Comparison of ENCODE assay signal across 13 cellular contexts in genomic region chr9:133237271-133237731, GRCh38. TPM values are rescaled to one million over a fixed set of nuclear protein-coding genes. Genes with fewer than 3 reads are reported as not detected.
A peak's percentile ranks its signal among the peaks of the same experiment; 100 is the strongest.
DNase-seq lines count a peak whose midpoint lies in the region; ATAC-seq and TF ChIP-seq lines count a peak whose summit lies in the region.
"Had no signal": no experiment of that assay in that cellular context is flagged by ENCODE, and none has a peak within 500 bp of the region (broad histone marks: within the 10 kb centered on the region; RNA-seq: fewer than 3 reads in every experiment).

No MANE protein-coding gene starts in this region.

- DNase-seq in NCI-H2107 treated with DMSO at 0.1 percent for 48 hours (lab: John Stamatoyannopoulos, UW; ENCODE audit: unreplicated experiment): peak; percentile 0
- no peak for DNase-seq in NCI-H2107 (lab: John Stamatoyannopoulos, UW)
- peak; percentile 74 for DNase-seq in fibroblast of mammary gland (ENCODE audit: low read depth)
- peak; percentile 41 for DNase-seq in myocyte (ENCODE audit: low read depth)
- peak; percentile 43 for DNase-seq in ureter (ENCODE audit: low spot score)
- no peak for DNase-seq in KG1 (lab: John Stamatoyannopoulos, UW)
- DNase-seq in HT-29 (ENCODE audit: low spot score): no peak
- DNase-seq: effector CD4-positive, alpha-beta T cell; NCI-H526 treated with DMSO at 0.1 percent for 48 hours; stimulated activated CD4-positive, alpha-beta T cell treated with anti-CD3 and anti-CD28 coated beads, Interleukin-1b, Interleukin-23, amount 100 ng/mL, for 48 hours had no signal

- no peak overlapping the region for H3K4me3 ChIP-seq in fibroblast of mammary gland (ENCODE audit: control insufficient read depth, low read depth, low read length)
- H3K4me3 ChIP-seq: A549 had no signal

- no peak for ATAC-seq in HG02970 (IDR thresholded peaks at IDR 0.05; ENCODE audit: low FRiP score, unreplicated experiment)

- no peak for TF ChIP-seq CTCF in fibroblast of mammary gland (conservative IDR thresholded peaks at IDR 0.05; ENCODE audit: control insufficient read depth, insufficient read depth, low read depth, low read length)

RNA-seq across cellular contexts. Expression of gene OBP2B, which starts 28.3 kb away (rescaled TPM):
- total RNA-seq in myocyte (not detected in 2 replicates), ureter (not detected)
- polyA plus RNA-seq in myocyte (2012): not detected
- total RNA-seq in HT-29 (2014; rRNA removed; shearing (Covaris generic)): not detected in 2 replicates
- total RNA-seq: HepG2 had no signal
- polyA plus RNA-seq: A549, HepG2 had no signal

RNA-seq across cellular contexts. Expression of gene ABO, which starts 37.7 kb away (rescaled TPM):
- total RNA-seq in myocyte: not detected in 2 replicates
- not detected for polyA plus RNA-seq in myocyte (2012)
- total RNA-seq in ureter: 25.4 TPM
- 3.1 and 4.8 TPM in 2 replicates for total RNA-seq in HT-29 (2014; rRNA removed; shearing (Covaris generic))
- total RNA-seq: HepG2 had no signal
- polyA plus RNA-seq: A549, HepG2 had no signal

Comparison
In these comparisons a context has a peak if more than half of its experiments do, and no peak if none do; other contexts are left out.
1. DNase-seq: peak in NCI-H2107 treated with DMSO at 0.1 percent for 48 hours (single experiment), fibroblast of mammary gland (single experiment), myocyte (single experiment) and ureter (single experiment); none in NCI-H2107 (single experiment), KG1 (single experiment) and HT-29 (single experiment).